In genomic region chr22:32044913-32045312, GRCh38 we compare ENCODE assay signal across 21 cellular contexts. TPM values are rescaled to one million over a fixed set of nuclear protein-coding genes. Genes with fewer than 3 reads are reported as not detected.
DNase-seq lines count a peak whose midpoint lies in the region; ATAC-seq lines count a peak whose summit lies in the region.
"Had no signal": no experiment of that assay in that cellular context is flagged by ENCODE, and none has a peak within 500 bp of the region (broad histone marks: within the 10 kb centered on the region; RNA-seq: fewer than 3 reads in every experiment).

No MANE protein-coding gene starts in this region.

- no peak overlapping the region for H3K9ac ChIP-seq in skeletal muscle tissue (ENCODE audit: low read depth in 1 of 3, low read length in 3 of 3)

- POLR2A ChIA-PET in naive thymus-derived CD8-positive, alpha-beta T cell (lab: Charles Lee), result no interaction called here

- H3K9me3 ChIP-seq in skeletal muscle tissue (ENCODE audit: control insufficient read depth in 3 of 3, low read length in 3 of 3), result no peaks in the 10 kb centered on the region
- H3K9me3 ChIP-seq: upper lobe of right lung had no signal

- H3K9me3 Mint-ChIP-seq in naive thymus-derived CD8-positive, alpha-beta T cell, result no peaks in the 10 kb centered on the region
- H3K9me3 Mint-ChIP-seq: dendritic cell treated with granulocyte-macrophage colony-stimulating factor and Interleukin-4, amounts not matched to agents 40 ng/mL and 50 ng/mL, for 4 days; H9; mesothelial cell of epicardium had no signal

- no peak overlapping the region for H3K4me3 ChIP-seq in skeletal muscle tissue (ENCODE audit: low read length in 3 of 3)
- H3K4me3 ChIP-seq: upper lobe of right lung had no signal

- no peak for ATAC-seq in naive thymus-derived CD8-positive, alpha-beta T cell
- ATAC-seq: activated CD8-positive, alpha-beta T cell treated with anti-CD3 and anti-CD28 coated beads, Interleukin-2, amount 10 ng/mL, durations not matched to agents 7 days and 5 days; upper lobe of right lung had no signal

- peaks cover 6 to 9% (median 7%) of the 10 kb centered on the region in 3 donors for H3K27me3 ChIP-seq in skeletal muscle tissue (ENCODE audit: control insufficient read depth in 3 of 3, insufficient read depth in 3 of 3, low read length in 3 of 3)

- H3K36me3 Mint-ChIP-seq in naive thymus-derived CD8-positive, alpha-beta T cell, result peaks cover 0 to 3% (median 0%) of the 10 kb centered on the region in 3 donors
- H3K36me3 Mint-ChIP-seq: CD4-positive, CD25-positive, alpha-beta regulatory T cell; mesothelial cell of epicardium had no signal

- H3K36me3 ChIP-seq in skeletal muscle tissue (ENCODE audit: control insufficient read depth in 3 of 3, insufficient read depth in 3 of 3, low read length in 3 of 3), result no peaks in the 10 kb centered on the region
- H3K36me3 ChIP-seq: upper lobe of right lung, WERI-Rb-1 had no signal

- DNase-seq in NCI-H2107 treated with DMSO at 0.1 percent for 48 hours (lab: John Stamatoyannopoulos, UW; ENCODE audit: unreplicated experiment) (peak; percentile 35), NCI-H2107 (lab: John Stamatoyannopoulos, UW) (no peak), NCI-H2196 (lab: John Stamatoyannopoulos, UW; ENCODE audit: unreplicated experiment) (peak; percentile 73), fibroblast of gingiva (ENCODE audit: low read depth) (peak; percentile 23), glomerular visceral epithelial cell (ENCODE audit: extremely low spot score) (no peak), amniotic stem cell (lab: John Stamatoyannopoulos, UW) (no peak)
- no peak for DNase-seq in naive thymus-derived CD8-positive, alpha-beta T cell
- DNase-seq: activated CD8-positive, alpha-beta T cell treated with anti-CD3 and anti-CD28 coated beads, Interleukin-2, amount 10 ng/mL, durations not matched to agents 7 days and 5 days; anterior cingulate cortex; CD4-positive, CD25-positive, alpha-beta regulatory T cell; erythroblast; H9; NCI-H524 treated with DMSO at 0.1 percent for 48 hours; nucleus accumbens; stimulated activated naive CD4-positive, alpha-beta T cell; SW 1271; upper lobe of right lung; WERI-Rb-1 had no signal

- H3K27ac ChIP-seq in skeletal muscle tissue (ENCODE audit: low read depth, low read length), result peak overlapping the region; percentile 32
- H3K27ac ChIP-seq: upper lobe of right lung, WERI-Rb-1 had no signal

- H3K27ac Mint-ChIP-seq in naive thymus-derived CD8-positive, alpha-beta T cell, result no peak overlapping the region
- H3K27ac Mint-ChIP-seq: activated CD8-positive, alpha-beta T cell treated with anti-CD3 and anti-CD28 coated beads, Interleukin-2, amount 10 ng/mL, durations not matched to agents 7 days and 5 days; CD4-positive, CD25-positive, alpha-beta regulatory T cell; dendritic cell treated with granulocyte-macrophage colony-stimulating factor and Interleukin-4, amounts not matched to agents 40 ng/mL and 50 ng/mL, for 4 days; H9; mesothelial cell of epicardium had no signal

- H3K4me1 ChIP-seq in skeletal muscle tissue (ENCODE audit: control insufficient read depth in 3 of 3, insufficient read depth in 3 of 3, low read length in 3 of 3), result peaks cover 6 to 21% (median 17%) of the 10 kb centered on the region in 3 donors
- H3K4me1 ChIP-seq: upper lobe of right lung had no signal

- peaks cover 0 to 6% (median 1%) of the 10 kb centered on the region in 4 donors for H3K4me1 Mint-ChIP-seq in naive thymus-derived CD8-positive, alpha-beta T cell
- H3K4me1 Mint-ChIP-seq: CD4-positive, CD25-positive, alpha-beta regulatory T cell; H9; mesothelial cell of epicardium had no signal

- no peak overlapping the region for H3K4me3 Mint-ChIP-seq in naive thymus-derived CD8-positive, alpha-beta T cell
- H3K4me3 Mint-ChIP-seq: activated CD8-positive, alpha-beta T cell treated with anti-CD3 and anti-CD28 coated beads, Interleukin-2, amount 10 ng/mL, durations not matched to agents 7 days and 5 days; CD4-positive, CD25-positive, alpha-beta regulatory T cell; dendritic cell treated with granulocyte-macrophage colony-stimulating factor and Interleukin-4, amounts not matched to agents 40 ng/mL and 50 ng/mL, for 4 days; H9; mesothelial cell of epicardium had no signal

- peaks cover 23 to 83% (median 65%) of the 10 kb centered on the region in 5 donors for H3K27me3 Mint-ChIP-seq in naive thymus-derived CD8-positive, alpha-beta T cell

RNA-seq across cellular contexts. Expression of gene SLC5A1, which starts 1.9 kb away (rescaled TPM):
- 2.1 TPM for total RNA-seq in skeletal muscle tissue
- total RNA-seq in naive thymus-derived CD8-positive, alpha-beta T cell, result not detected
- not detected for polyA plus RNA-seq in naive thymus-derived CD8-positive, alpha-beta T cell
- total RNA-seq: activated CD8-positive, alpha-beta T cell treated with anti-CD3 and anti-CD28 coated beads, Interleukin-2, amount 10 ng/mL, durations not matched to agents 7 days and 5 days; CD4-positive, CD25-positive, alpha-beta regulatory T cell; H9; mesothelial cell of epicardium had no signal
- polyA plus RNA-seq: CD4-positive, CD25-positive, alpha-beta regulatory T cell had no signal

Comparison
In these comparisons a context has a peak if more than half of its experiments do, and no peak if none do; other contexts are left out.
1. DNase-seq: peak in NCI-H2107 treated with DMSO at 0.1 percent for 48 hours (single experiment), NCI-H2196 (single experiment) and fibroblast of gingiva (single experiment); none in NCI-H2107 (single experiment), glomerular visceral epithelial cell (single experiment), amniotic stem cell (single experiment) and naive thymus-derived CD8-positive, alpha-beta T cell (0 of 10).